8 cellular contexts compared by ENCODE assay signal in the genomic region with DNA sequence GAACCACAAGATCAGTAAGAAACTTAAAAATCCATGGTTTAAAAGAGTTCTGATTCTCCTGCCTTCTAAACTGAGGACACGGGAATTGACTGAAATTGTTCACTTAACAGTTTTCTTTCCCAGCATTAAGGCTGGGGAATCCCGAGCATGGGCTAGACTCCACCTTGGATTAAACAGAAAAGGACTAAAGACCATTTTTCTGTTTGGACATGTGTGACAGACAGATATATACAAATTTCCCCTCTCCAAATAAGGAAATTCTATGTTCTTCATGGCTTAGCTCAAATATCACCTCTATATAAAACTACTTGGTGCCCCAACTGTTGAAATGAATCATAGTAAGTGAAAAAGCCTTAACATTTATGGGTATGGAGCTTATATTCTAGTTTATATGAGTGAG.
"Had no signal": no experiment of that assay in that cellular context is flagged by ENCODE, and none has a peak within 500 bp of the region (broad histone marks: within the 10 kb centered on the region; RNA-seq: fewer than 3 reads in every experiment).

No MANE protein-coding gene starts in this region.

- ATAC-seq: GM12878 had no signal

- DNase-seq: GDM1, GF-D8 had no signal

- H3K4me3 ChIP-seq: GM12878 had no signal

- FAIRE-seq: G401.6, GM12878, GM12891, GM12892, GM18507, GM19239 had no signal
